Comparison of ENCODE assay signal across 25 cellular contexts in genomic region chr2:22843919-22844537, GRCh38.
"Had no signal": no experiment of that assay in that cellular context is flagged by ENCODE, and none has a peak within 500 bp of the region (broad histone marks: within the 10 kb centered on the region; RNA-seq: fewer than 3 reads in every experiment).

No MANE protein-coding gene starts in this region.

- H3K36me3 ChIP-seq: left ventricle myocardium inferior, neural progenitor cell, neutrophil, right atrium auricular region, right lobe of liver, suprapubic skin, transverse colon, upper lobe of left lung, vagina had no signal

- H3K4me3 ChIP-seq: left ventricle myocardium inferior, lung, neural progenitor cell, psoas muscle, right atrium auricular region, right lobe of liver, skin epidermis, suprapubic skin, transverse colon, upper lobe of left lung, vagina had no signal

- DNase-seq: hypothalamus; immature natural killer cell; left ventricle myocardium inferior; mesendoderm; naive B cell; natural killer cell; nephron progenitor cell; occipital lobe; psoas muscle; right lobe of liver; stimulated activated CD4-positive, alpha-beta T cell treated with anti-CD3 and anti-CD28 coated beads, Interleukin-12 subunit alpha, Interleukin-12 subunit beta, amount 100 ng/mL, for 4 hours; stimulated activated CD4-positive, alpha-beta T cell treated with anti-CD3 and anti-CD28 coated beads, Interleukin-15, amount 100 ng/mL, for 24 hours; stimulated activated CD4-positive, alpha-beta T cell treated with anti-CD3 and anti-CD28 coated beads, Interleukin-2, amount 100 ng/mL, for 24 hours; stimulated activated CD4-positive, alpha-beta T cell treated with anti-CD3 and anti-CD28 coated beads, Interleukin-4, amount 100 ng/mL, for 1 hour; stimulated activated naive B cell treated with anti-CD40 and anti-IgM and Interleukin-4, amounts not matched to agents 10 μg/mL and 1 μg/mL and 100 μg/mL, for 72 hours; transverse colon; upper lobe of left lung had no signal

- H3K9me3 ChIP-seq: left ventricle myocardium inferior, neutrophil, psoas muscle, right atrium auricular region, right lobe of liver, suprapubic skin, transverse colon, upper lobe of left lung, vagina had no signal

- H3K4me1 ChIP-seq: left ventricle myocardium inferior, neural progenitor cell, parathyroid adenoma, psoas muscle, right atrium auricular region, right lobe of liver, suprapubic skin, transverse colon, upper lobe of left lung, vagina had no signal

- H3K27me3 ChIP-seq: neural progenitor cell, neutrophil, right atrium auricular region, right lobe of liver, suprapubic skin, transverse colon, upper lobe of left lung, vagina had no signal

- H3K27ac ChIP-seq: left ventricle myocardium inferior, neural progenitor cell, neutrophil, parathyroid adenoma, psoas muscle, right atrium auricular region, right lobe of liver, skin epidermis, suprapubic skin, transverse colon, upper lobe of left lung, vagina had no signal

- ATAC-seq: natural killer cell; psoas muscle; right lobe of liver; stimulated activated naive B cell treated with anti-CD40 and anti-IgM and Interleukin-4, amounts not matched to agents 10 μg/mL and 1 μg/mL and 100 μg/mL, for 72 hours had no signal
